ENCODE assay signal across 1 cellular context in the genomic region with DNA sequence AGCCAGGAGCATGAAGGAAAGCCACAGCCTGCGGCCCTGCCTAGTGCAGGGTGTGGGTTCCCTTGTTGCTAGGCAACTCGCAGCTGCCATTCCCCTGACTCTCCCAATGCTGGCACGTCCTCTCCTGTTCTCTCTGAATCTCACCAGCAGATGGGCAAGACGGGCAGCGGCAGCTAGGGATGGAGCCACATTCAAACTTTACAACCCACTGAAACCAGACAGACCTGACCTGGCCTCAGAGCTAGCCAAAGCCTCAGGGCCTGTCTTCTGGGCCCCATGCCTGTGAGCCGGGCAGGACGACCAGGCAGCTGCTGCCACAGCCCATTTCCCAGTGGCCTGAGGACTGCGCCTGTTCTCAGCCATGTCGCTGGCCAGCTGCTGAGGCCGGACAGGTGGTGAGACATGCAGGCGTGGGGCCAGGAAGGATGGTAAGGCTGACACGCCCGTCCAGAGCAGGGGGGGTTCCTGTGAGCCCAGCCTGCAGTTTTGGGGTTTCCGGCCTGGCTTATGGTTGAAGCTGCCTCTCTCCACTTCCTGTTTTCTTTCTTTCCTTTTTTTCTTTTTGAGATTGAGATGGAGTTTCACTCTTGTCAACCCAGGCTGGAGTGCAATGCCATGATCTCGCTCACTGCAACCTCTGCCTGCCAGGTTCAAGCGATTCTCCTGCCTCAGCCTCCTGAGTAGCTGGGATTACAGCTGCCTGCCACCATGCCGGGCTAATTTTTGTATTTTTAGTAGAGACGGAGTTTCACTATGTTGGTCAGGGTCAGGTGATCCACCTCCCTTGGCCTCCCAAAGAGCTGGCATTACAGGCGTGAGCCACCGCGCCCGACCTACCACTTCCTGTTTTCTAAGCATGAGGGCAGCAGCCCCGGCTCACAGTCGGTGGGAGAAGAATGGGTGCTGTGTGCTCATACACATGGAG.
TF ChIP-seq lines count a peak whose summit lies in the region.

No MANE protein-coding gene starts in this region.

TF ChIP-seq in GM12878, 131 proteins besides CTCF, POLR2A, EP300 and RAD21 (continues in another document):
- TF ChIP-seq BCLAF1 (IDR thresholded peaks at IDR 0.05) (no peak), TARDBP (IDR thresholded peaks at IDR 0.05; ENCODE audit: borderline replicate concordance) (no peak), BHLHE40 (IDR thresholded peaks at IDR 0.05; ENCODE audit: borderline replicate concordance in 1 of 2, low read depth in 2 of 2, low read length in 1 of 2) (peak; percentile 39 to 63; a peak in 2 of 4 replicates), SMC3 (IDR thresholded peaks at IDR 0.05; ENCODE audit: borderline replicate concordance, low read length) (no peak), BMI1 (IDR thresholded peaks at IDR 0.05; ENCODE audit: borderline replicate concordance) (peak; percentile 85), TCF12 (IDR thresholded peaks at IDR 0.05; ENCODE audit: low read depth, low read length) (peak; percentile 75), TAF1 (IDR thresholded peaks at IDR 0.05; ENCODE audit: borderline replicate concordance, low read depth, low read length) (0 out of 2 replicates have a peak, but pooled peaks have one; percentile 27), SMAD5 (IDR thresholded peaks at IDR 0.05; ENCODE audit: low read depth) (no peak), YBX1 (IDR thresholded peaks at IDR 0.05) (no peak), MYC (IDR thresholded peaks at IDR 0.05; ENCODE audit: insufficient read depth, insufficient read length, insufficient replicate concordance, low read length, severe bottlenecking) (no peak), PAX5 (IDR thresholded peaks at IDR 0.05; ENCODE audit: borderline replicate concordance, low read depth, low read length) (no peak), ELK1 (IDR thresholded peaks at IDR 0.05; ENCODE audit: low read depth, low read length) (peak; percentile 69; the same call in 1 of the 2 replicates), FOS (IDR thresholded peaks at IDR 0.05; ENCODE audit: borderline replicate concordance, extremely low read depth, insufficient read length) (no peak), BRCA1 (IDR thresholded peaks at IDR 0.05; ENCODE audit: low read depth, low read length) (no peak), IRF4 (IDR thresholded peaks at IDR 0.05; ENCODE audit: low read depth, low read length) (0 out of 2 replicates have a peak, but pooled peaks have one; percentile 21), CHD2 (IDR thresholded peaks at IDR 0.05; ENCODE audit: borderline replicate concordance, low read depth, low read length) (peak; percentile 43; the same call in 1 of the 2 replicates), PKNOX1 (IDR thresholded peaks at IDR 0.05) (peak; percentile 11; the same call in 1 of the 2 replicates), NR2F1 (conservative IDR thresholded peaks at IDR 0.05) (0 out of 2 replicates have a peak, but pooled peaks have one; percentile 9), GATAD2B (conservative IDR thresholded peaks at IDR 0.05; ENCODE audit: low read depth) (peak; percentile 31; the same call in 1 of the 2 replicates), HCFC1 (IDR thresholded peaks at IDR 0.05; ENCODE audit: low read length) (no peak), MTA3 (IDR thresholded peaks at IDR 0.05; ENCODE audit: borderline replicate concordance, low read length) (no peak), SMAD1 (IDR thresholded peaks at IDR 0.05; ENCODE audit: low read depth, partially characterized antibody) (no peak), CBX5 (IDR thresholded peaks at IDR 0.05; ENCODE audit: low read depth) (no peak), CBX3 (IDR thresholded peaks at IDR 0.05; ENCODE audit: borderline replicate concordance, low read depth) (no peak), FOXK2 (IDR thresholded peaks at IDR 0.05) (peak; percentile 25; the same call in 1 of the 2 replicates), MEF2A (IDR thresholded peaks at IDR 0.05; ENCODE audit: insufficient read depth, low read depth, low read length) (no peak), BACH1 (IDR thresholded peaks at IDR 0.05; ENCODE audit: borderline replicate concordance) (no peak), IKZF2 (IDR thresholded peaks at IDR 0.05) (peak; percentile 60 to 61), ESRRA (IDR thresholded peaks at IDR 0.05; ENCODE audit: low read length) (0 out of 2 replicates have a peak, but pooled peaks have one; percentile 11), SREBF1 (IDR thresholded peaks at IDR 0.05; ENCODE audit: low read length) (no peak), NR2C1 (IDR thresholded peaks at IDR 0.05) (no peak), SUPT20H (IDR thresholded peaks at IDR 0.05; ENCODE audit: borderline replicate concordance, control insufficient read depth, low read depth, low read length) (no peak)
- TF ChIP-seq, protein P1, sequence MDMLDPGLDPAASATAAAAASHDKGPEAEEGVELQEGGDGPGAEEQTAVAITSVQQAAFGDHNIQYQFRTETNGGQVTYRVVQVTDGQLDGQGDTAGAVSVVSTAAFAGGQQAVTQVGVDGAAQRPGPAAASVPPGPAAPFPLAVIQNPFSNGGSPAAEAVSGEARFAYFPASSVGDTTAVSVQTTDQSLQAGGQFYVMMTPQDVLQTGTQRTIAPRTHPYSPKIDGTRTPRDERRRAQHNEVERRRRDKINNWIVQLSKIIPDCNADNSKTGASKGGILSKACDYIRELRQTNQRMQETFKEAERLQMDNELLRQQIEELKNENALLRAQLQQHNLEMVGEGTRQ (IDR thresholded peaks at IDR 0.05; ENCODE audit: borderline replicate concordance, low read depth, low read length), result no peak
- TF ChIP-seq, protein P2, sequence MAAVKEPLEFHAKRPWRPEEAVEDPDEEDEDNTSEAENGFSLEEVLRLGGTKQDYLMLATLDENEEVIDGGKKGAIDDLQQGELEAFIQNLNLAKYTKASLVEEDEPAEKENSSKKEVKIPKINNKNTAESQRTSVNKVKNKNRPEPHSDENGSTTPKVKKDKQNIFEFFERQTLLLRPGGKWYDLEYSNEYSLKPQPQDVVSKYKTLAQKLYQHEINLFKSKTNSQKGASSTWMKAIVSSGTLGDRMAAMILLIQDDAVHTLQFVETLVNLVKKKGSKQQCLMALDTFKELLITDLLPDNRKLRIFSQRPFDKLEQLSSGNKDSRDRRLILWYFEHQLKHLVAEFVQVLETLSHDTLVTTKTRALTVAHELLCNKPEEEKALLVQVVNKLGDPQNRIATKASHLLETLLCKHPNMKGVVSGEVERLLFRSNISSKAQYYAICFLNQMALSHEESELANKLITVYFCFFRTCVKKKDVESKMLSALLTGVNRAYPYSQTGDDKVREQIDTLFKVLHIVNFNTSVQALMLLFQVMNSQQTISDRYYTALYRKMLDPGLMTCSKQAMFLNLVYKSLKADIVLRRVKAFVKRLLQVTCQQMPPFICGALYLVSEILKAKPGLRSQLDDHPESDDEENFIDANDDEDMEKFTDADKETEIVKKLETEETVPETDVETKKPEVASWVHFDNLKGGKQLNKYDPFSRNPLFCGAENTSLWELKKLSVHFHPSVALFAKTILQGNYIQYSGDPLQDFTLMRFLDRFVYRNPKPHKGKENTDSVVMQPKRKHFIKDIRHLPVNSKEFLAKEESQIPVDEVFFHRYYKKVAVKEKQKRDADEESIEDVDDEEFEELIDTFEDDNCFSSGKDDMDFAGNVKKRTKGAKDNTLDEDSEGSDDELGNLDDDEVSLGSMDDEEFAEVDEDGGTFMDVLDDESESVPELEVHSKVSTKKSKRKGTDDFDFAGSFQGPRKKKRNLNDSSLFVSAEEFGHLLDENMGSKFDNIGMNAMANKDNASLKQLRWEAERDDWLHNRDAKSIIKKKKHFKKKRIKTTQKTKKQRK (IDR thresholded peaks at IDR 0.05; ENCODE audit: low read depth, low read length), result no peak
- TF ChIP-seq, protein P3, sequence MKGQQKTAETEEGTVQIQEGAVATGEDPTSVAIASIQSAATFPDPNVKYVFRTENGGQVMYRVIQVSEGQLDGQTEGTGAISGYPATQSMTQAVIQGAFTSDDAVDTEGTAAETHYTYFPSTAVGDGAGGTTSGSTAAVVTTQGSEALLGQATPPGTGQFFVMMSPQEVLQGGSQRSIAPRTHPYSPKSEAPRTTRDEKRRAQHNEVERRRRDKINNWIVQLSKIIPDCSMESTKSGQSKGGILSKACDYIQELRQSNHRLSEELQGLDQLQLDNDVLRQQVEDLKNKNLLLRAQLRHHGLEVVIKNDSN (IDR thresholded peaks at IDR 0.05; ENCODE audit: borderline replicate concordance, extremely low read length, insufficient read depth, low read depth, low read length), result no peak
- TF ChIP-seq, protein P4, sequence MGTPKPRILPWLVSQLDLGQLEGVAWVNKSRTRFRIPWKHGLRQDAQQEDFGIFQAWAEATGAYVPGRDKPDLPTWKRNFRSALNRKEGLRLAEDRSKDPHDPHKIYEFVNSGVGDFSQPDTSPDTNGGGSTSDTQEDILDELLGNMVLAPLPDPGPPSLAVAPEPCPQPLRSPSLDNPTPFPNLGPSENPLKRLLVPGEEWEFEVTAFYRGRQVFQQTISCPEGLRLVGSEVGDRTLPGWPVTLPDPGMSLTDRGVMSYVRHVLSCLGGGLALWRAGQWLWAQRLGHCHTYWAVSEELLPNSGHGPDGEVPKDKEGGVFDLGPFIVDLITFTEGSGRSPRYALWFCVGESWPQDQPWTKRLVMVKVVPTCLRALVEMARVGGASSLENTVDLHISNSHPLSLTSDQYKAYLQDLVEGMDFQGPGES (IDR thresholded peaks at IDR 0.05), result no peak
- TF ChIP-seq, protein P5, sequence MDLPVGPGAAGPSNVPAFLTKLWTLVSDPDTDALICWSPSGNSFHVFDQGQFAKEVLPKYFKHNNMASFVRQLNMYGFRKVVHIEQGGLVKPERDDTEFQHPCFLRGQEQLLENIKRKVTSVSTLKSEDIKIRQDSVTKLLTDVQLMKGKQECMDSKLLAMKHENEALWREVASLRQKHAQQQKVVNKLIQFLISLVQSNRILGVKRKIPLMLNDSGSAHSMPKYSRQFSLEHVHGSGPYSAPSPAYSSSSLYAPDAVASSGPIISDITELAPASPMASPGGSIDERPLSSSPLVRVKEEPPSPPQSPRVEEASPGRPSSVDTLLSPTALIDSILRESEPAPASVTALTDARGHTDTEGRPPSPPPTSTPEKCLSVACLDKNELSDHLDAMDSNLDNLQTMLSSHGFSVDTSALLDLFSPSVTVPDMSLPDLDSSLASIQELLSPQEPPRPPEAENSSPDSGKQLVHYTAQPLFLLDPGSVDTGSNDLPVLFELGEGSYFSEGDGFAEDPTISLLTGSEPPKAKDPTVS (IDR thresholded peaks at IDR 0.05; ENCODE audit: low read depth, low read length), result no peak
- TF ChIP-seq, protein P6, sequence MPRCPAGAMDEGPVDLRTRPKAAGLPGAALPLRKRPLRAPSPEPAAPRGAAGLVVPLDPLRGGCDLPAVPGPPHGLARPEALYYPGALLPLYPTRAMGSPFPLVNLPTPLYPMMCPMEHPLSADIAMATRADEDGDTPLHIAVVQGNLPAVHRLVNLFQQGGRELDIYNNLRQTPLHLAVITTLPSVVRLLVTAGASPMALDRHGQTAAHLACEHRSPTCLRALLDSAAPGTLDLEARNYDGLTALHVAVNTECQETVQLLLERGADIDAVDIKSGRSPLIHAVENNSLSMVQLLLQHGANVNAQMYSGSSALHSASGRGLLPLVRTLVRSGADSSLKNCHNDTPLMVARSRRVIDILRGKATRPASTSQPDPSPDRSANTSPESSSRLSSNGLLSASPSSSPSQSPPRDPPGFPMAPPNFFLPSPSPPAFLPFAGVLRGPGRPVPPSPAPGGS (IDR thresholded peaks at IDR 0.05; ENCODE audit: borderline replicate concordance, insufficient read depth, low read depth, low read length, poor library complexity, severe bottlenecking), result no peak
